In the genomic region with DNA sequence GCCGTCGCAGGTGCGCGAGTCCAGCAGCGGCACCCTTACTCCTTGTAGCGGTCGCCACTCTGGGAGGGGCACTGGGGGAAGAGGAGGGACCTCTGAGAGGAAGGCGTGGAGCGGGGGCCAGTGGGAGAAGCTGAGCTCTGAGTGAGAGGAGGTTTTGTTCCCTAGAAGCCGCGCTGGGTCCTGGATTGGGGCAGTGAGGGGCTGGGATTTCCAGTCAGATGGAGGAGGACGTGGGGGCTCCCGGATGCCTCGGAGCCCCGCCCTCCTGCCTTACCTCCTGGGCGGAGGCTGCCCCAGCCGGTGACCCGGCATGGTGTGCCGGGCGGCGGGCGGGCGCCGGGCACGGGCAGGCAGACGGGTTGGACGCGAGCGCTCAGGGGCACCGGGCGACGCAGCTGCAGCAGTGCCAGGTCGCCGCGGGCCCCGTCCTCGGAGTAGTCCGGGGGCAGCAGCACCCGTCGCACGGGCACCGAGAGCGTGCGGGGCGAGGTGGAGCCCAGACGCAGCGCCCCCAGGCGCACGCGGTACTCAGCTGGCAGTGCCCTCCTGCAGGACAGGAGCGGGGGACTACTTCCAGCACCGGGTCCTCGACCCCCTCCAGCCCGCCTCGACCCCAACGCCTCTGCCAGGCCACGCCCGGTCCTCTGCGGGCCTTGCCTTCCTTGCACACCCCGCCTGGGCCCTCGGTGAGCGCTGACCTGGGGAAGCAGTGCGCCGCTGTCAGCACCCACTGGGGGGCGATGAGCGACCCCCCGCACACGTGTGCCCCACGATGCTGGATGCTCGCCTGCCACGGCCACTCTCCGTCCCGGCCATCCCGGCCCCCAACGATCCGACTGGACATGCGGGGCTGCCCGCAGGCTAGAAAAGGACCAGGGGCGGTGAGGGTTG, we compare ENCODE assay signal across 1 cellular context.
TF ChIP-seq lines count a peak whose summit lies in the region.

No MANE protein-coding gene starts in this region.

TF ChIP-seq in GM12878, 131 proteins besides CTCF, POLR2A, EP300 and RAD21:
- TF ChIP-seq, protein P1, sequence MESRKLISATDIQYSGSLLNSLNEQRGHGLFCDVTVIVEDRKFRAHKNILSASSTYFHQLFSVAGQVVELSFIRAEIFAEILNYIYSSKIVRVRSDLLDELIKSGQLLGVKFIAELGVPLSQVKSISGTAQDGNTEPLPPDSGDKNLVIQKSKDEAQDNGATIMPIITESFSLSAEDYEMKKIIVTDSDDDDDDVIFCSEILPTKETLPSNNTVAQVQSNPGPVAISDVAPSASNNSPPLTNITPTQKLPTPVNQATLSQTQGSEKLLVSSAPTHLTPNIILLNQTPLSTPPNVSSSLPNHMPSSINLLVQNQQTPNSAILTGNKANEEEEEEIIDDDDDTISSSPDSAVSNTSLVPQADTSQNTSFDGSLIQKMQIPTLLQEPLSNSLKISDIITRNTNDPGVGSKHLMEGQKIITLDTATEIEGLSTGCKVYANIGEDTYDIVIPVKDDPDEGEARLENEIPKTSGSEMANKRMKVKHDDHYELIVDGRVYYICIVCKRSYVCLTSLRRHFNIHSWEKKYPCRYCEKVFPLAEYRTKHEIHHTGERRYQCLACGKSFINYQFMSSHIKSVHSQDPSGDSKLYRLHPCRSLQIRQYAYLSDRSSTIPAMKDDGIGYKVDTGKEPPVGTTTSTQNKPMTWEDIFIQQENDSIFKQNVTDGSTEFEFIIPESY (IDR thresholded peaks at IDR 0.05), result peak; percentile 65; the same call in 1 of the 2 replicates
- TF ChIP-seq HDAC6 (IDR thresholded peaks at IDR 0.05; ENCODE audit: unreplicated experiment), result no peak
- no peak for TF ChIP-seq NFIC (IDR thresholded peaks at IDR 0.05; ENCODE audit: low read depth, low read length)
